Comparison of ENCODE assay signal across 7 cellular contexts in the genomic region with DNA sequence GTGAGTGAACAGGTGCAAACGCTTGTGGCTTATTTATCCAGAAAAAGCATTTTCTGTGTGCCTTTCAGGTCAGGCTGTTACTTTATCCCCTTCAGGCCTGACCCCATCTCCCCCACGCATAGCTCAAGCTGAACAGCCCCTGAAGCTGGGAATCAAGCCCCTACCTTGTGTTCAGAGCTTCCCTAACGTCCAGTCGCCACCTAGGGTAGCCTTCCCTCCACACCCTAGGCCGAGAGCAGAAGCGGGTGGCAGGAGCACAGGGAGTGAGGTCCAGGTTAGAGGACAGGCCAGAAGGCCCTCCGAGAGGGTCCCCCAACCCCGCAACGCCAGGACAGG. TPM values are rescaled to one million over a fixed set of nuclear protein-coding genes. Genes with fewer than 3 reads are reported as not detected.
A peak's percentile ranks its signal among the peaks of the same experiment; 100 is the strongest.
DNase-seq lines count a peak whose midpoint lies in the region; ATAC-seq lines count a peak whose summit lies in the region.
"Had no signal": no experiment of that assay in that cellular context is flagged by ENCODE, and none has a peak within 500 bp of the region (broad histone marks: within the 10 kb centered on the region; RNA-seq: fewer than 3 reads in every experiment).

No MANE protein-coding gene starts in this region.

- H3K9ac ChIP-seq in mesenchymal stem cell (ENCODE audit: low read length) = peak overlapping the region; percentile 73

- H3K36me3 ChIP-seq in CD4-positive, CD25-positive, alpha-beta regulatory T cell (ENCODE audit: control insufficient read depth, insufficient read depth, low read length) = peaks cover 6% of the 10 kb centered on the region
- peaks cover 21 to 33% of the 10 kb centered on the region in 2 experiments for H3K36me3 ChIP-seq in mesenchymal stem cell (ENCODE audit: control insufficient read depth in 1 of 2, insufficient read depth in 2 of 2, low read depth in 1 of 2, low read length in 2 of 2)

- no peak overlapping the region for H3K27ac ChIP-seq in CD4-positive, CD25-positive, alpha-beta regulatory T cell (ENCODE audit: insufficient read depth, low read length, poor library complexity, severe bottlenecking)
- H3K27ac ChIP-seq in mesenchymal stem cell (ENCODE audit: low read length, poor library complexity, severe bottlenecking) = no peak overlapping the region
- H3K27ac ChIP-seq: PC-9 had no signal

- no peak overlapping the region for H3K23ac ChIP-seq in mesenchymal stem cell (ENCODE audit: low read length in 2 of 2)

- peaks cover 13% of the 10 kb centered on the region for H3K4me1 ChIP-seq in CD4-positive, CD25-positive, alpha-beta regulatory T cell (ENCODE audit: control insufficient read depth, insufficient read depth, low read length, poor library complexity, severe bottlenecking)
- peaks cover 34% of the 10 kb centered on the region for H3K4me1 ChIP-seq in mesenchymal stem cell (ENCODE audit: control insufficient read depth, insufficient read depth, low read depth, low read length)

- H3K27me3 Mint-ChIP-seq in CD4-positive, CD25-positive, alpha-beta regulatory T cell = peaks cover 13% of the 10 kb centered on the region
- H3K27me3 Mint-ChIP-seq in activated T-helper 1 cell treated with anti-CD3 and anti-CD28 coated beads, Interleukin-12 subunit alpha, Interleukin-12 subunit beta, Interleukin-2, Interleukin-4 antibody, amounts not matched to agents 30 ng/mL and 10 ng/mL and 1 ng/mL, durations not matched to agents 14 hours and 24 hours and 36 hours (ENCODE audit: insufficient read depth) = peaks cover 11% of the 10 kb centered on the region

- H3K9me3 Mint-ChIP-seq in CD4-positive, CD25-positive, alpha-beta regulatory T cell = no peaks in the 10 kb centered on the region
- no peaks in the 10 kb centered on the region for H3K9me3 Mint-ChIP-seq in activated T-helper 1 cell treated with anti-CD3 and anti-CD28 coated beads, Interleukin-12 subunit alpha, Interleukin-12 subunit beta, Interleukin-2, Interleukin-4 antibody, amounts not matched to agents 30 ng/mL and 10 ng/mL and 1 ng/mL, durations not matched to agents 14 hours and 24 hours and 36 hours

- intact Hi-C loops in activated T-helper 1 cell treated with anti-CD3 and anti-CD28 coated beads, Interleukin-12 subunit alpha, Interleukin-12 subunit beta, Interleukin-2, Interleukin-4 antibody, amounts not matched to agents 30 ng/mL and 10 ng/mL and 1 ng/mL, durations not matched to agents 14 hours and 24 hours and 36 hours (cut with micrococcal nuclease) = loop anchor here (1.0 kb wide), 2 partner anchors 18 to 44 kb away; a partner anchor contains a TSS

- H3K4me2 ChIP-seq in mesenchymal stem cell (ENCODE audit: low read length, poor library complexity, severe bottlenecking) = peak overlapping the region; percentile 78
- H3K4me2 ChIP-seq: PC-9 had no signal

- no peak overlapping the region for H3K27ac Mint-ChIP-seq in CD4-positive, CD25-positive, alpha-beta regulatory T cell
- H3K27ac Mint-ChIP-seq in activated T-helper 1 cell treated with anti-CD3 and anti-CD28 coated beads, Interleukin-12 subunit alpha, Interleukin-12 subunit beta, Interleukin-2, Interleukin-4 antibody, amounts not matched to agents 30 ng/mL and 10 ng/mL and 1 ng/mL, durations not matched to agents 14 hours and 24 hours and 36 hours = no peak overlapping the region

- H2BK5ac ChIP-seq in mesenchymal stem cell (ENCODE audit: low read depth, low read length, poor library complexity, severe bottlenecking) = no peak overlapping the region

- no peak overlapping the region for H2BK12ac ChIP-seq in mesenchymal stem cell (ENCODE audit: low read length in 2 of 2)

- no peaks in the 10 kb centered on the region for H3K9me3 ChIP-seq in CD4-positive, CD25-positive, alpha-beta regulatory T cell (ENCODE audit: control insufficient read depth in 2 of 2, low read length in 2 of 2)
- H3K9me3 ChIP-seq in mesenchymal stem cell (ENCODE audit: control insufficient read depth, low read length) = no peaks in the 10 kb centered on the region

- H3K4me1 Mint-ChIP-seq in CD4-positive, CD25-positive, alpha-beta regulatory T cell = peaks cover 0 to 23% (median 7%) of the 10 kb centered on the region in 4 donors
- peaks cover 18% of the 10 kb centered on the region for H3K4me1 Mint-ChIP-seq in activated T-helper 1 cell treated with anti-CD3 and anti-CD28 coated beads, Interleukin-12 subunit alpha, Interleukin-12 subunit beta, Interleukin-2, Interleukin-4 antibody, amounts not matched to agents 30 ng/mL and 10 ng/mL and 1 ng/mL, durations not matched to agents 14 hours and 24 hours and 36 hours (ENCODE audit: low read depth)

- ATAC-seq in CD4-positive, CD25-positive, alpha-beta regulatory T cell (ENCODE audit: low read depth in 2 of 2) = no peak
- ATAC-seq in HG02938 (IDR thresholded peaks at IDR 0.05; ENCODE audit: unreplicated experiment) = no peak

- H3K4me3 Mint-ChIP-seq in CD4-positive, CD25-positive, alpha-beta regulatory T cell = peak overlapping the region; percentile 30 to 70 (median 65)
- peak overlapping the region; percentile 66 for H3K4me3 Mint-ChIP-seq in activated T-helper 1 cell treated with anti-CD3 and anti-CD28 coated beads, Interleukin-12 subunit alpha, Interleukin-12 subunit beta, Interleukin-2, Interleukin-4 antibody, amounts not matched to agents 30 ng/mL and 10 ng/mL and 1 ng/mL, durations not matched to agents 14 hours and 24 hours and 36 hours

- peak overlapping the region in 1 of 2 experiments; percentile 73 for H3K4ac ChIP-seq in mesenchymal stem cell (ENCODE audit: low read depth in 1 of 2, low read length in 2 of 2)

- no peaks in the 10 kb centered on the region for H3K79me1 ChIP-seq in mesenchymal stem cell (replicated peaks; ENCODE audit: low read length, poor library complexity, severe bottlenecking)

- DNase-seq in CD4-positive, CD25-positive, alpha-beta regulatory T cell = no peak
- DNase-seq in activated T-helper 1 cell treated with anti-CD3 and anti-CD28 coated beads, Interleukin-12 subunit alpha, Interleukin-12 subunit beta, Interleukin-2, Interleukin-4 antibody, amounts not matched to agents 30 ng/mL and 10 ng/mL and 1 ng/mL, durations not matched to agents 14 hours and 24 hours and 36 hours (ENCODE audit: low spot score) = no peak
- no peak for DNase-seq in mesenchymal stem cell
- no peak for DNase-seq in NCI-H69 (lab: John Stamatoyannopoulos, UW)
- no peak for DNase-seq in stimulated activated naive CD4-positive, alpha-beta T cell treated with Interleukin-2 at 50 U/mL for 16 hours (lab: John Stamatoyannopoulos, UW)
- DNase-seq: PC-9 had no signal

- peaks cover 6% of the 10 kb centered on the region for H3K36me3 Mint-ChIP-seq in CD4-positive, CD25-positive, alpha-beta regulatory T cell
- H3K36me3 Mint-ChIP-seq in activated T-helper 1 cell treated with anti-CD3 and anti-CD28 coated beads, Interleukin-12 subunit alpha, Interleukin-12 subunit beta, Interleukin-2, Interleukin-4 antibody, amounts not matched to agents 30 ng/mL and 10 ng/mL and 1 ng/mL, durations not matched to agents 14 hours and 24 hours and 36 hours (ENCODE audit: low read depth) = peaks cover 8% of the 10 kb centered on the region

- H2AFZ ChIP-seq in mesenchymal stem cell (ENCODE audit: low read depth, low read length) = peak overlapping the region; percentile 96
- H2AFZ ChIP-seq: PC-9 had no signal

- H2BK120ac ChIP-seq in mesenchymal stem cell (ENCODE audit: low read depth, low read length) = no peak overlapping the region

- peak overlapping the region in 1 of 2 experiments; percentile 80 for H3K14ac ChIP-seq in mesenchymal stem cell (ENCODE audit: low read length in 2 of 2)

- no peak overlapping the region for H2AK5ac ChIP-seq in mesenchymal stem cell (ENCODE audit: low read length, severe bottlenecking)

- peak overlapping the region; percentile 35 to 74 for H3K18ac ChIP-seq in mesenchymal stem cell (ENCODE audit: low read depth in 1 of 2, low read length in 2 of 2)

- 22% methylated on average over 8 of the region's 9 CpGs for WGBS in mesenchymal stem cell

- H4K91ac ChIP-seq in mesenchymal stem cell (ENCODE audit: low read length) = peak overlapping the region; percentile 18

- no peaks in the 10 kb centered on the region for H3K27me3 ChIP-seq in CD4-positive, CD25-positive, alpha-beta regulatory T cell (ENCODE audit: control insufficient read depth, insufficient read depth, low read length)
- no peaks in the 10 kb centered on the region for H3K27me3 ChIP-seq in mesenchymal stem cell (ENCODE audit: control insufficient read depth in 1 of 2, insufficient read depth in 1 of 2, low read length in 2 of 2)

- no peak overlapping the region for H3K4me3 ChIP-seq in CD4-positive, CD25-positive, alpha-beta regulatory T cell (ENCODE audit: low read depth, low read length)
- H3K4me3 ChIP-seq in mesenchymal stem cell (ENCODE audit: insufficient read depth in 1 of 2, low read depth in 1 of 2, low read length in 2 of 2) = peak overlapping the region; percentile 70 to 79
- H3K4me3 ChIP-seq: PC-9 had no signal

- no peak overlapping the region for H2BK15ac ChIP-seq in mesenchymal stem cell (ENCODE audit: low read depth, poor library complexity, severe bottlenecking)

- H4K8ac ChIP-seq in mesenchymal stem cell (ENCODE audit: low read length) = peak overlapping the region; percentile 48

RNA-seq across cellular contexts. Expression of a gene that starts 0.5 kb away (rescaled TPM):
- total RNA-seq in CD4-positive, CD25-positive, alpha-beta regulatory T cell = 1.1 TPM
- under 1 TPM in 1 of 4 donors, not detected in 3; 0.61 TPM for polyA plus RNA-seq in CD4-positive, CD25-positive, alpha-beta regulatory T cell
- 0.31 and 0.83 TPM in 2 replicates for total RNA-seq in activated T-helper 1 cell treated with anti-CD3 and anti-CD28 coated beads, Interleukin-12 subunit alpha, Interleukin-12 subunit beta, Interleukin-2, Interleukin-4 antibody, amounts not matched to agents 30 ng/mL and 10 ng/mL and 1 ng/mL, durations not matched to agents 14 hours and 24 hours and 36 hours
- 11.1 TPM for polyA plus RNA-seq in mesenchymal stem cell (2013, experiment 1 of 2)
- 10.9 TPM for polyA plus RNA-seq in mesenchymal stem cell (2013, experiment 2 of 2)

RNA-seq across cellular contexts. Expression of a gene that starts 18.5 kb away (rescaled TPM):
- total RNA-seq in CD4-positive, CD25-positive, alpha-beta regulatory T cell = 40.2 TPM
- polyA plus RNA-seq in CD4-positive, CD25-positive, alpha-beta regulatory T cell = 100 to 1,000 TPM; 135 to 148 (median 137) TPM
- total RNA-seq in activated T-helper 1 cell treated with anti-CD3 and anti-CD28 coated beads, Interleukin-12 subunit alpha, Interleukin-12 subunit beta, Interleukin-2, Interleukin-4 antibody, amounts not matched to agents 30 ng/mL and 10 ng/mL and 1 ng/mL, durations not matched to agents 14 hours and 24 hours and 36 hours = 61.5 and 63.2 TPM in 2 replicates
- 86.8 TPM for polyA plus RNA-seq in mesenchymal stem cell (2013, experiment 1 of 2)
- polyA plus RNA-seq in mesenchymal stem cell (2013, experiment 2 of 2) = 86.1 TPM

RNA-seq across cellular contexts. Expression of a gene that starts 18.5 kb away (rescaled TPM):
- total RNA-seq in CD4-positive, CD25-positive, alpha-beta regulatory T cell = 3.4 TPM
- 10 to 100 TPM in 1 of 4 donors, 1 to 10 TPM in 3; 3.8 to 12.8 (median 6.7) TPM for polyA plus RNA-seq in CD4-positive, CD25-positive, alpha-beta regulatory T cell
- 41.1 and 42.3 TPM in 2 replicates for total RNA-seq in activated T-helper 1 cell treated with anti-CD3 and anti-CD28 coated beads, Interleukin-12 subunit alpha, Interleukin-12 subunit beta, Interleukin-2, Interleukin-4 antibody, amounts not matched to agents 30 ng/mL and 10 ng/mL and 1 ng/mL, durations not matched to agents 14 hours and 24 hours and 36 hours
- 2.6 TPM for polyA plus RNA-seq in mesenchymal stem cell (2013, experiment 1 of 2)
- polyA plus RNA-seq in mesenchymal stem cell (2013, experiment 2 of 2) = 2.5 TPM

RNA-seq across cellular contexts. Expression of a gene that starts 30.8 kb away (rescaled TPM):
- total RNA-seq in CD4-positive, CD25-positive, alpha-beta regulatory T cell = 19.3 TPM
- 10 to 100 TPM; 11.0 to 16.4 (median 12.3) TPM for polyA plus RNA-seq in CD4-positive, CD25-positive, alpha-beta regulatory T cell
- total RNA-seq in activated T-helper 1 cell treated with anti-CD3 and anti-CD28 coated beads, Interleukin-12 subunit alpha, Interleukin-12 subunit beta, Interleukin-2, Interleukin-4 antibody, amounts not matched to agents 30 ng/mL and 10 ng/mL and 1 ng/mL, durations not matched to agents 14 hours and 24 hours and 36 hours = 22.3 TPM in 2 replicates
- 89.8 TPM for polyA plus RNA-seq in mesenchymal stem cell (2013, experiment 1 of 2)
- 87.3 TPM for polyA plus RNA-seq in mesenchymal stem cell (2013, experiment 2 of 2)

RNA-seq across cellular contexts. Expression of a gene that starts 56.0 kb away (rescaled TPM):
- 23.2 TPM for total RNA-seq in CD4-positive, CD25-positive, alpha-beta regulatory T cell
- 10 to 100 TPM; 10.3 to 11.8 (median 10.6) TPM for polyA plus RNA-seq in CD4-positive, CD25-positive, alpha-beta regulatory T cell
- total RNA-seq in activated T-helper 1 cell treated with anti-CD3 and anti-CD28 coated beads, Interleukin-12 subunit alpha, Interleukin-12 subunit beta, Interleukin-2, Interleukin-4 antibody, amounts not matched to agents 30 ng/mL and 10 ng/mL and 1 ng/mL, durations not matched to agents 14 hours and 24 hours and 36 hours = 33.4 and 36.1 TPM in 2 replicates
- 18.2 TPM for polyA plus RNA-seq in mesenchymal stem cell (2013, experiment 1 of 2)
- polyA plus RNA-seq in mesenchymal stem cell (2013, experiment 2 of 2) = 18.0 TPM
